Comparison of ENCODE assay signal across 7 cellular contexts in genomic region chr1:202968351-202968750, GRCh38. TPM values are rescaled to one million over a fixed set of nuclear protein-coding genes. Genes with fewer than 3 reads are reported as not detected.
DNase-seq lines count a peak whose midpoint lies in the region; ATAC-seq and TF ChIP-seq lines count a peak whose summit lies in the region.
"Had no signal": no experiment of that assay in that cellular context is flagged by ENCODE, and none has a peak within 500 bp of the region (broad histone marks: within the 10 kb centered on the region; RNA-seq: fewer than 3 reads in every experiment).

No MANE protein-coding gene starts in this region.

- peak overlapping the region; percentile 91 for H3K4me3 Mint-ChIP-seq in activated CD4-positive, alpha-beta T cell treated with anti-CD3 and anti-CD28 coated beads, Interleukin-2, amount 10 ng/mL, durations not matched to agents 24 days and 14 days
- H3K4me3 Mint-ChIP-seq in endodermal cell: peak overlapping the region; percentile 79
- peak overlapping the region; percentile 79 for H3K4me3 Mint-ChIP-seq in stimulated activated effector memory CD8-positive, alpha-beta T cell treated with anti-CD3 and anti-CD28 coated beads, Interleukin-12 subunit alpha, Interleukin-12 subunit beta, amount 100 ng/mL, for 72 hours

- DNase-seq in activated CD4-positive, alpha-beta T cell treated with anti-CD3 and anti-CD28 coated beads, Interleukin-2, amount 10 ng/mL, durations not matched to agents 24 days and 14 days: no peak
- no peak for DNase-seq in activated CD4-positive, alpha-beta T cell treated with anti-CD3 and anti-CD28 coated beads, Interleukin-2, amount 50 U/mL, for 1 hour
- DNase-seq in endodermal cell (no peak), testis (no peak), A172 (ENCODE audit: low spot score) (no peak)
- no peak for DNase-seq in stimulated activated effector memory CD8-positive, alpha-beta T cell treated with anti-CD3 and anti-CD28 coated beads, Interleukin-12 subunit alpha, Interleukin-12 subunit beta, amount 100 ng/mL, for 72 hours (ENCODE audit: low spot score in 2 of 2)
- DNase-seq: kidney had no signal

- peaks cover 4% of the 10 kb centered on the region for H3K27me3 ChIP-seq in endodermal cell (ENCODE audit: control insufficient read depth, insufficient read depth, low read length, poor library complexity, severe bottlenecking)
- no peaks in the 10 kb centered on the region for H3K27me3 ChIP-seq in testis

- H3K9me3 Mint-ChIP-seq in activated CD4-positive, alpha-beta T cell treated with anti-CD3 and anti-CD28 coated beads, Interleukin-2, amount 10 ng/mL, durations not matched to agents 24 days and 14 days: no peaks in the 10 kb centered on the region
- H3K9me3 Mint-ChIP-seq in endodermal cell: no peaks in the 10 kb centered on the region
- no peaks in the 10 kb centered on the region for H3K9me3 Mint-ChIP-seq in stimulated activated effector memory CD8-positive, alpha-beta T cell treated with anti-CD3 and anti-CD28 coated beads, Interleukin-12 subunit alpha, Interleukin-12 subunit beta, amount 100 ng/mL, for 72 hours

- no peak for TF ChIP-seq CTCF in endodermal cell (conservative IDR thresholded peaks at IDR 0.05)
- no peak for TF ChIP-seq CTCF in testis (IDR thresholded peaks at IDR 0.05)

- peaks cover 10% of the 10 kb centered on the region for H3K27me3 Mint-ChIP-seq in activated CD4-positive, alpha-beta T cell treated with anti-CD3 and anti-CD28 coated beads, Interleukin-2, amount 10 ng/mL, durations not matched to agents 24 days and 14 days
- peaks cover 3% of the 10 kb centered on the region for H3K27me3 Mint-ChIP-seq in endodermal cell (ENCODE audit: insufficient read depth)

- peaks cover 24% of the 10 kb centered on the region for H3K4me1 Mint-ChIP-seq in activated CD4-positive, alpha-beta T cell treated with anti-CD3 and anti-CD28 coated beads, Interleukin-2, amount 10 ng/mL, durations not matched to agents 24 days and 14 days
- peaks cover 36% of the 10 kb centered on the region for H3K4me1 Mint-ChIP-seq in endodermal cell
- peaks cover 23% of the 10 kb centered on the region for H3K4me1 Mint-ChIP-seq in stimulated activated effector memory CD8-positive, alpha-beta T cell treated with anti-CD3 and anti-CD28 coated beads, Interleukin-12 subunit alpha, Interleukin-12 subunit beta, amount 100 ng/mL, for 72 hours

- H3K4me1 ChIP-seq in endodermal cell (ENCODE audit: control insufficient read depth, insufficient read depth, low read length) (peaks cover 14% of the 10 kb centered on the region), testis (peaks cover 22% of the 10 kb centered on the region)

- H3K36me3 ChIP-seq in endodermal cell (ENCODE audit: control insufficient read depth, insufficient read depth, low read length) (peaks cover 13% of the 10 kb centered on the region), testis (ENCODE audit: low read depth, missing control alignments) (no peaks in the 10 kb centered on the region)

- no peak overlapping the region for H3K27ac ChIP-seq in endodermal cell (ENCODE audit: low read depth, low read length)
- peak overlapping the region in 1 of 2 donors; percentile 96 for H3K27ac ChIP-seq in testis

- H3K27ac Mint-ChIP-seq in activated CD4-positive, alpha-beta T cell treated with anti-CD3 and anti-CD28 coated beads, Interleukin-2, amount 10 ng/mL, durations not matched to agents 24 days and 14 days: peak overlapping the region; percentile 84
- no peak overlapping the region for H3K27ac Mint-ChIP-seq in endodermal cell
- H3K27ac Mint-ChIP-seq in stimulated activated effector memory CD8-positive, alpha-beta T cell treated with anti-CD3 and anti-CD28 coated beads, Interleukin-12 subunit alpha, Interleukin-12 subunit beta, amount 100 ng/mL, for 72 hours: no peak overlapping the region

- no peak for TF ChIP-seq POLR2A in testis (IDR thresholded peaks at IDR 0.05)

- no peak overlapping the region for H3K9ac ChIP-seq in endodermal cell (ENCODE audit: extremely low read depth, low read length, poor library complexity, severe bottlenecking)

- intact Hi-C loops in activated CD4-positive, alpha-beta T cell treated with anti-CD3 and anti-CD28 coated beads, Interleukin-2, amount 10 ng/mL, durations not matched to agents 24 days and 14 days (cut with micrococcal nuclease): loop anchor here (2.0 kb wide), 2 partner anchors 42 to 80 kb away; partner anchors contain the start of genes KLHL12 and RABIF
- intact Hi-C loops in testis (cut with DNase I; ENCODE audit: low total_unique reads): no loop called here

- peak overlapping the region; percentile 81 for H3K4me3 ChIP-seq in endodermal cell (ENCODE audit: low read length)
- H3K4me3 ChIP-seq in testis: no peak overlapping the region

- no peaks in the 10 kb centered on the region for H3K9me3 ChIP-seq in endodermal cell (ENCODE audit: control insufficient read depth, low read length)
- H3K9me3 ChIP-seq in testis: no peaks in the 10 kb centered on the region

- no peak for ATAC-seq in stimulated activated effector memory CD8-positive, alpha-beta T cell treated with anti-CD3 and anti-CD28 coated beads, Interleukin-12 subunit alpha, Interleukin-12 subunit beta, amount 100 ng/mL, for 72 hours

- WGBS in endodermal cell (ENCODE audit: insufficient coverage in 1 of 2, insufficient read length in 1 of 2), 2 experiments: 87 to 91% methylated on average over 3 of the region's 3 CpGs
- 66 to 69% methylated on average over 3 of the region's 3 CpGs for WGBS in testis, 2 donors

- H3K36me3 Mint-ChIP-seq in activated CD4-positive, alpha-beta T cell treated with anti-CD3 and anti-CD28 coated beads, Interleukin-2, amount 10 ng/mL, durations not matched to agents 24 days and 14 days (ENCODE audit: low read depth): peaks cover 8% of the 10 kb centered on the region
- H3K36me3 Mint-ChIP-seq in endodermal cell (ENCODE audit: low read depth): peaks cover 2% of the 10 kb centered on the region
- peaks cover 13% of the 10 kb centered on the region for H3K36me3 Mint-ChIP-seq in stimulated activated effector memory CD8-positive, alpha-beta T cell treated with anti-CD3 and anti-CD28 coated beads, Interleukin-12 subunit alpha, Interleukin-12 subunit beta, amount 100 ng/mL, for 72 hours

RNA-seq across cellular contexts. Expression of gene CYB5R1, which starts 1.3 kb away (rescaled TPM):
- 18.0 and 19.9 TPM in 2 replicates for total RNA-seq in activated CD4-positive, alpha-beta T cell treated with anti-CD3 and anti-CD28 coated beads, Interleukin-2, amount 10 ng/mL, durations not matched to agents 24 days and 14 days
- 10 to 100 TPM; 15.7 to 18.0 TPM for total RNA-seq in endodermal cell
- polyA plus RNA-seq in endodermal cell (2013, experiment 1 of 2): 26.7 TPM
- 25.8 TPM for polyA plus RNA-seq in endodermal cell (2013, experiment 2 of 2)
- 100 to 1,000 TPM; 191 to 281 TPM for total RNA-seq in testis
- 145 TPM for polyA plus RNA-seq in testis (ENCODE audit: insufficient read depth, low read depth, low replicate concordance)
- total RNA-seq in A172 (2014; rRNA removed; shearing (Covaris generic)): 71.5 and 72.0 TPM in 2 replicates

RNA-seq across cellular contexts. Expression of gene ADIPOR1, which starts 10.2 kb away (rescaled TPM):
- 86.7 and 92.1 TPM in 2 replicates for total RNA-seq in activated CD4-positive, alpha-beta T cell treated with anti-CD3 and anti-CD28 coated beads, Interleukin-2, amount 10 ng/mL, durations not matched to agents 24 days and 14 days
- total RNA-seq in endodermal cell: 10 to 100 TPM; 68.1 to 79.7 TPM
- polyA plus RNA-seq in endodermal cell (2013, experiment 1 of 2): 62.2 TPM
- polyA plus RNA-seq in endodermal cell (2013, experiment 2 of 2): 57.5 TPM
- total RNA-seq in testis: 100 to 1,000 TPM; 157 to 164 TPM
- 114 TPM for polyA plus RNA-seq in testis (ENCODE audit: insufficient read depth, low read depth, low replicate concordance)
- total RNA-seq in A172 (2014; rRNA removed; shearing (Covaris generic)): 121 and 125 TPM in 2 replicates

RNA-seq across cellular contexts. Expression of gene TMEM183A, which starts 38.8 kb away (rescaled TPM):
- total RNA-seq in activated CD4-positive, alpha-beta T cell treated with anti-CD3 and anti-CD28 coated beads, Interleukin-2, amount 10 ng/mL, durations not matched to agents 24 days and 14 days: 77.7 and 82.8 TPM in 2 replicates
- total RNA-seq in endodermal cell: 10 to 100 TPM; 88.9 to 89.7 TPM
- 76.9 TPM for polyA plus RNA-seq in endodermal cell (2013, experiment 1 of 2)
- polyA plus RNA-seq in endodermal cell (2013, experiment 2 of 2): 71.9 TPM
- 100 to 1,000 TPM; 129 to 135 TPM for total RNA-seq in testis
- polyA plus RNA-seq in testis (ENCODE audit: insufficient read depth, low read depth, low replicate concordance): 114 TPM
- total RNA-seq in A172 (2014; rRNA removed; shearing (Covaris generic)): 108 and 128 TPM in 2 replicates

RNA-seq across cellular contexts. Expression of gene KLHL12, which starts 41.3 kb away (rescaled TPM):
- 28.0 and 30.5 TPM in 2 replicates for total RNA-seq in activated CD4-positive, alpha-beta T cell treated with anti-CD3 and anti-CD28 coated beads, Interleukin-2, amount 10 ng/mL, durations not matched to agents 24 days and 14 days
- total RNA-seq in endodermal cell (10 to 100 TPM; 34.4 to 39.4 TPM), testis (10 to 100 TPM; 73.5 to 74.7 TPM)
- polyA plus RNA-seq in endodermal cell (2013, experiment 1 of 2): 31.4 TPM
- polyA plus RNA-seq in endodermal cell (2013, experiment 2 of 2): 26.8 TPM
- polyA plus RNA-seq in testis (ENCODE audit: insufficient read depth, low read depth, low replicate concordance): 109 TPM
- total RNA-seq in A172 (2014; rRNA removed; shearing (Covaris generic)): 38.8 and 43.0 TPM in 2 replicates

RNA-seq across cellular contexts. Expression of gene PPFIA4, which starts 57.9 kb away (rescaled TPM):
- 34.2 and 35.1 TPM in 2 replicates for total RNA-seq in activated CD4-positive, alpha-beta T cell treated with anti-CD3 and anti-CD28 coated beads, Interleukin-2, amount 10 ng/mL, durations not matched to agents 24 days and 14 days
- total RNA-seq in endodermal cell: 10 to 100 TPM in 1 of 2 donors, 1 to 10 TPM in 1; 8.4 to 12.1 TPM
- 10.6 TPM for polyA plus RNA-seq in endodermal cell (2013, experiment 1 of 2)
- 9.6 TPM for polyA plus RNA-seq in endodermal cell (2013, experiment 2 of 2)
- total RNA-seq in testis: 10 to 100 TPM; 27.2 to 33.1 TPM
- 6.6 TPM for polyA plus RNA-seq in testis (ENCODE audit: insufficient read depth, low read depth, low replicate concordance)
- 2.3 and 6.6 TPM in 2 replicates for total RNA-seq in A172 (2014; rRNA removed; shearing (Covaris generic))
